In genomic region chr4:2537011-2537830, GRCh38 we compare ENCODE assay signal across 8 cellular contexts. TPM values are rescaled to one million over a fixed set of nuclear protein-coding genes. Genes with fewer than 3 reads are reported as not detected.
A peak's percentile ranks its signal among the peaks of the same experiment; 100 is the strongest.
DNase-seq lines count a peak whose midpoint lies in the region; ATAC-seq and FAIRE-seq lines count a peak whose summit lies in the region.

No MANE protein-coding gene starts in this region.

- no peak for FAIRE-seq in urothelium cell line (lab: Jason Lieb, UNC)

- intact Hi-C loops in left ventricle myocardium superior (cut with micrococcal nuclease): no loop called here

- H3K4me3 ChIP-seq in SK-N-MC: peak overlapping the region; percentile 89
- H3K4me3 ChIP-seq in rectal smooth muscle tissue (ENCODE audit: low read length): peak overlapping the region; percentile 87

- H3K27ac Mint-ChIP-seq in activated naive CD8-positive, alpha-beta T cell treated with anti-CD3 and anti-CD28 coated beads, Interleukin-2, amount 10 ng/mL, durations not matched to agents 7 days and 5 days: peak overlapping the region; percentile 80

- POLR2A ChIA-PET in activated naive CD8-positive, alpha-beta T cell treated with anti-CD3 and anti-CD28 coated beads, Interleukin-2, amount 10 ng/mL, durations not matched to agents 7 days and 5 days (lab: Charles Lee): interaction anchor here (0.7 to 1.4 kb wide), 7 partner anchors 14 to 308 kb away, joined by 3 to 7 read pairs (median 3); partner anchors contain the start of gene RNF4

- ATAC-seq in HG03159 (IDR thresholded peaks at IDR 0.05; ENCODE audit: unreplicated experiment): peak; percentile 18
- ATAC-seq in activated naive CD8-positive, alpha-beta T cell treated with anti-CD3 and anti-CD28 coated beads, Interleukin-2, amount 10 ng/mL, durations not matched to agents 7 days and 5 days (ENCODE audit: low read depth): peak; percentile 12
- no peak for ATAC-seq in left ventricle myocardium superior

- peak overlapping the region; percentile 88 for H3K9ac ChIP-seq in SK-N-MC (ENCODE audit: insufficient read length)
- peak overlapping the region; percentile 73 for H3K9ac ChIP-seq in rectal smooth muscle tissue (ENCODE audit: low read length)

- peak; percentile 11 to 14 for DNase-seq in NOMO-1 (lab: John Stamatoyannopoulos, UW; ENCODE audit: unreplicated experiment in 2 of 2)
- DNase-seq in NOMO-1 treated with dmso at 0.1 percent for 144 hours (lab: John Stamatoyannopoulos, UW; ENCODE audit: unreplicated experiment): no peak
- no peak for DNase-seq in SK-N-MC (ENCODE audit: low read depth, low spot score)
- DNase-seq in activated naive CD8-positive, alpha-beta T cell treated with anti-CD3 and anti-CD28 coated beads, Interleukin-2, amount 10 ng/mL, durations not matched to agents 7 days and 5 days: peak; percentile 77
- DNase-seq in left ventricle myocardium superior: peak; percentile 68
- DNase-seq in urothelium cell line (ENCODE audit: low spot score): peak; percentile 21

- peak overlapping the region; percentile 92 for H3K4me3 Mint-ChIP-seq in activated naive CD8-positive, alpha-beta T cell treated with anti-CD3 and anti-CD28 coated beads, Interleukin-2, amount 10 ng/mL, durations not matched to agents 7 days and 5 days

- peaks cover 18% of the 10 kb centered on the region for H3K4me1 Mint-ChIP-seq in activated naive CD8-positive, alpha-beta T cell treated with anti-CD3 and anti-CD28 coated beads, Interleukin-2, amount 10 ng/mL, durations not matched to agents 7 days and 5 days

- peaks cover 2% of the 10 kb centered on the region for H3K36me3 Mint-ChIP-seq in activated naive CD8-positive, alpha-beta T cell treated with anti-CD3 and anti-CD28 coated beads, Interleukin-2, amount 10 ng/mL, durations not matched to agents 7 days and 5 days

- H3K27ac ChIP-seq in SK-N-MC (peak overlapping the region; percentile 50; the same call in 1 of the 2 replicates), rectal smooth muscle tissue (ENCODE audit: low read depth, low read length) (peak overlapping the region; percentile 87)

- H3K27me3 Mint-ChIP-seq in activated naive CD8-positive, alpha-beta T cell treated with anti-CD3 and anti-CD28 coated beads, Interleukin-2, amount 10 ng/mL, durations not matched to agents 7 days and 5 days: no peaks in the 10 kb centered on the region

- no peaks in the 10 kb centered on the region for H3K9me3 ChIP-seq in SK-N-MC (ENCODE audit: low read depth, low read length)

- peaks cover 5% of the 10 kb centered on the region for H3K36me3 ChIP-seq in SK-N-MC (ENCODE audit: insufficient read depth, low read length)
- no peaks in the 10 kb centered on the region for H3K36me3 ChIP-seq in rectal smooth muscle tissue (ENCODE audit: control insufficient read depth, insufficient read depth, low read length)

- H3K27me3 ChIP-seq in rectal smooth muscle tissue (ENCODE audit: control insufficient read depth, insufficient read depth, low read length): no peaks in the 10 kb centered on the region

- no peaks in the 10 kb centered on the region for H3K9me3 Mint-ChIP-seq in activated naive CD8-positive, alpha-beta T cell treated with anti-CD3 and anti-CD28 coated beads, Interleukin-2, amount 10 ng/mL, durations not matched to agents 7 days and 5 days

- peaks cover 4% of the 10 kb centered on the region for H3K4me1 ChIP-seq in rectal smooth muscle tissue (ENCODE audit: control insufficient read depth, insufficient read depth, low read length)

RNA-seq across cellular contexts. Expression of gene FAM193A, which starts 0.8 kb away (rescaled TPM):
- total RNA-seq in activated naive CD8-positive, alpha-beta T cell treated with anti-CD3 and anti-CD28 coated beads, Interleukin-2, amount 10 ng/mL, durations not matched to agents 7 days and 5 days: 10 to 100 TPM; 37.0 to 37.7 TPM
- 16.0 TPM for total RNA-seq in left ventricle myocardium superior

Comparison
In these comparisons a context has a peak if more than half of its experiments do, and no peak if none do; other contexts are left out.
1. DNase-seq: peak in NOMO-1 (2 of 2), activated naive CD8-positive, alpha-beta T cell treated with anti-CD3 and anti-CD28 coated beads, Interleukin-2, amount 10 ng/mL, durations not matched to agents 7 days and 5 days (single experiment), left ventricle myocardium superior (single experiment) and urothelium cell line (single experiment); none in NOMO-1 treated with dmso at 0.1 percent for 144 hours (single experiment) and SK-N-MC (single experiment).